Comparison of ENCODE assay signal across 15 cellular contexts in the genomic region with DNA sequence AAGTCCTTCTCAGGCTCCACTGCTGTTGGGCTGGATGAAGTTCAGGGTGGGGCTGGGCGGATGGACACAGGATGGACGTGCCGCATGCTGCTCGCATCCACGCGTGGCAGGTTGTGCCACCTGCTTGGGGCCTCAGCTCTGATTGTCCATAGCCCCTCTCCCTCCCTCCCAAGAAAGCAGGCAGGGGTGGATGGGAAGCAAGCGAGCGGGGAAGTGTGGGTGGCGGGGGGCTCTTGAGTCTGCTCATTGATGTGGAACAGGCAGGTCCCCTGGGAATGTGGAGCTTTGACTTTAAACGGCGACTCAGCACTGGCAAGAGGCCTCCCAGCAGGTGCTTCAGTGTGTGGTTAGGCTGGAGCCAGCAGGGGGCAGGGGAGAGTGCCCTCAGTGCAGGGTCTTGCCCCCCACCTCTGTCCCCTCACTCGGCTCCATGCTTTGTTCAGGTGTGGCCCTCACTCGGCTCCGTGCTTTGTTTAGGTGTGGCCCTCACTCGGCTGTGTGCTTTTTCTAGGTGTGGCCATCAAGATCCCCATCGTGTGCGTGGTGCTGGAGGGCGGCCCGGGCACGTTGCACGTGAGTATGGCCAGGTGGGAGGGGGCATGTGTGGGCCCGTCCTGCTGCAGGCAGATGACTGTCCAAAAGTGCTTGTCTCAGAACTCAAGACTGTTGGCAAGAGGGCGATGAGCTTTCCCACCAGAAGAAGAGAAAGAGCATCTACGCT. TPM values are rescaled to one million over a fixed set of nuclear protein-coding genes. Genes with fewer than 3 reads are reported as not detected.
DNase-seq lines count a peak whose midpoint lies in the region; ATAC-seq and TF ChIP-seq lines count a peak whose summit lies in the region.
"Had no signal": no experiment of that assay in that cellular context is flagged by ENCODE, and none has a peak within 500 bp of the region (broad histone marks: within the 10 kb centered on the region; RNA-seq: fewer than 3 reads in every experiment).

No MANE protein-coding gene starts in this region.

- H2BK15ac ChIP-seq in IMR-90 (ENCODE audit: low read depth, low read length): no peak overlapping the region

- POLR2A ChIA-PET in IMR-90 (lab: Charles Lee; ENCODE audit: unreplicated experiment): no interaction called here

- no peaks in the 10 kb centered on the region for H3K36me3 ChIP-seq in IMR-90 (ENCODE audit: control insufficient read depth, insufficient read depth, low read length)

- H3K4ac ChIP-seq in IMR-90 (ENCODE audit: low read depth, low read length): no peak overlapping the region

- no peaks in the 10 kb centered on the region for H4K20me1 ChIP-seq in IMR-90 (ENCODE audit: insufficient read depth, low read length)

- H2AK9ac ChIP-seq in IMR-90 (replicated peaks; ENCODE audit: low read depth, low read length, poor library complexity): peak overlapping the region; percentile 37

- peaks cover 2% of the 10 kb centered on the region for H3K27me3 ChIP-seq in IMR-90 (ENCODE audit: control insufficient read depth, insufficient read depth, low read length)

- no peak overlapping the region for H4K5ac ChIP-seq in IMR-90 (ENCODE audit: low read depth, low read length)

- no peak overlapping the region for H2BK20ac ChIP-seq in IMR-90 (ENCODE audit: low read depth, low read length)

- no peak overlapping the region for H3K14ac ChIP-seq in IMR-90 (replicated peaks; ENCODE audit: low read depth, low read length)

- no peak overlapping the region for H3K4me2 ChIP-seq in IMR-90 (ENCODE audit: low read depth, low read length)

- H3K36me3 Mint-ChIP-seq in activated T-helper 2 cell treated with anti-CD3 and anti-CD28 coated beads, Interferon-gamma antibody, Interleukin-2, Interleukin-4, amounts not matched to agents 10 μg/mL and 5 μg/mL and 100 μg/mL, durations not matched to agents 14 hours and 24 hours and 36 hours (ENCODE audit: low read depth): peaks cover 39% of the 10 kb centered on the region

- H3K9ac ChIP-seq in IMR-90 (ENCODE audit: low read depth, low read length): no peak overlapping the region

- no peak overlapping the region for H4K8ac ChIP-seq in IMR-90 (ENCODE audit: low read depth in 2 of 2, low read length in 2 of 2)

- TF ChIP-seq CTCF in IMR-90 (conservative IDR thresholded peaks at IDR 0.05; ENCODE audit: low read depth, low read length): no peak
- TF ChIP-seq CTCF in VCaP (conservative IDR thresholded peaks at IDR 0.05): peak; percentile 26; the same call in 1 of the 2 replicates

- H3K79me1 ChIP-seq in IMR-90 (ENCODE audit: low read depth in 1 of 2, low read length in 2 of 2): no peaks in the 10 kb centered on the region

- CTCF ChIA-PET in IMR-90 (lab: Yijun Ruan, JAX): no interaction called here

- no peak overlapping the region for H2BK5ac ChIP-seq in IMR-90 (ENCODE audit: low read depth, low read length, poor library complexity, severe bottlenecking)

- no peak overlapping the region for H2BK120ac ChIP-seq in IMR-90 (ENCODE audit: low read depth, low read length)

- H3K23ac ChIP-seq in IMR-90 (ENCODE audit: low read depth, low read length): no peak overlapping the region

- dilution Hi-C loops in IMR-90 (cut with HindIII; ENCODE audit: low sequenced_read_pairs, unreplicated experiment): no loop called here

- BruUV-seq in IMR-90 (replicated peaks; lab: Mats Ljungman, UMichigan): no TSS peak

- H2AK5ac ChIP-seq in IMR-90 (ENCODE audit: low read depth, low read length): no peak overlapping the region

- H4K91ac ChIP-seq in IMR-90 (ENCODE audit: insufficient read depth, low read depth, low read length): no peak overlapping the region

- H3K4me3 ChIP-seq in IMR-90 (ENCODE audit: insufficient read depth, low read depth, low read length): no peak overlapping the region
- H3K4me3 ChIP-seq: heart left ventricle had no signal

- no peaks in the 10 kb centered on the region for H3K9me1 ChIP-seq in IMR-90 (ENCODE audit: insufficient read depth, low read length)

- H3K27me3 Mint-ChIP-seq in activated T-helper 2 cell treated with anti-CD3 and anti-CD28 coated beads, Interferon-gamma antibody, Interleukin-2, Interleukin-4, amounts not matched to agents 10 μg/mL and 5 μg/mL and 100 μg/mL, durations not matched to agents 14 hours and 24 hours and 36 hours (ENCODE audit: low read depth): no peaks in the 10 kb centered on the region

- no peak for TF ChIP-seq POLR2A in IMR-90 (IDR thresholded peaks at IDR 0.05; ENCODE audit: low read depth, low read length)

- in situ Hi-C loops in IMR-90 (cut with MboI; ENCODE audit: low sequenced_read_pairs): no loop called here

- ATAC-seq in IMR-90 (ENCODE audit: low read depth) (no peak), HG02870 (IDR thresholded peaks at IDR 0.05; ENCODE audit: unreplicated experiment) (no peak)
- ATAC-seq: activated T-cell treated with anti-CD3 and anti-CD28 coated beads, Interleukin-2, amount 50 U/mL, for 72 hours; heart left ventricle; right cardiac atrium had no signal

- H3K27ac Mint-ChIP-seq in activated T-helper 2 cell treated with anti-CD3 and anti-CD28 coated beads, Interferon-gamma antibody, Interleukin-2, Interleukin-4, amounts not matched to agents 10 μg/mL and 5 μg/mL and 100 μg/mL, durations not matched to agents 14 hours and 24 hours and 36 hours: no peak overlapping the region
- H3K27ac Mint-ChIP-seq: activated T-cell treated with anti-CD3 and anti-CD28 coated beads, Interleukin-2, amount 50 U/mL, for 72 hours had no signal

- H3K27ac ChIP-seq in IMR-90 (ENCODE audit: insufficient read depth, low read length) (no peak overlapping the region), VCaP (no peak overlapping the region)
- H3K27ac ChIP-seq: heart left ventricle had no signal

- WGBS in IMR-90 (ENCODE audit: extremely low coverage in 2 of 2, insufficient read length in 1 of 2), 2 experiments: 39% methylated on average over 2 of the region's 24 CpGs; no CpG with 5 or more reads in 1 of the 2 experiments

- TF ChIP-seq RAD21 in IMR-90 (IDR thresholded peaks at IDR 0.05; ENCODE audit: low read length): no peak

- peaks cover 14% of the 10 kb centered on the region for H3K9me3 ChIP-seq in IMR-90 (ENCODE audit: control insufficient read depth, insufficient read depth, low read length)
- H3K9me3 ChIP-seq: heart left ventricle had no signal

- H3K56ac ChIP-seq in IMR-90 (ENCODE audit: extremely low read depth, insufficient read depth, low read length): no peak overlapping the region

- H3K9me3 Mint-ChIP-seq in activated T-helper 2 cell treated with anti-CD3 and anti-CD28 coated beads, Interferon-gamma antibody, Interleukin-2, Interleukin-4, amounts not matched to agents 10 μg/mL and 5 μg/mL and 100 μg/mL, durations not matched to agents 14 hours and 24 hours and 36 hours: peaks cover 10% of the 10 kb centered on the region

- H3K4me1 Mint-ChIP-seq in activated T-helper 2 cell treated with anti-CD3 and anti-CD28 coated beads, Interferon-gamma antibody, Interleukin-2, Interleukin-4, amounts not matched to agents 10 μg/mL and 5 μg/mL and 100 μg/mL, durations not matched to agents 14 hours and 24 hours and 36 hours (ENCODE audit: low read depth): peaks cover 19% of the 10 kb centered on the region

- intact Hi-C loops in IMR-90 (cut with micrococcal nuclease): no loop called here
- intact Hi-C loops in activated T-helper 2 cell treated with anti-CD3 and anti-CD28 coated beads, Interferon-gamma antibody, Interleukin-2, Interleukin-4, amounts not matched to agents 10 μg/mL and 5 μg/mL and 100 μg/mL, durations not matched to agents 14 hours and 24 hours and 36 hours (cut with micrococcal nuclease): no loop called here

- no peaks in the 10 kb centered on the region for H3K4me1 ChIP-seq in IMR-90 (ENCODE audit: control insufficient read depth, insufficient read depth, low read length)

- no peak overlapping the region for H3K18ac ChIP-seq in IMR-90 (ENCODE audit: low read depth, low read length)

- H3K4me3 Mint-ChIP-seq in activated T-helper 2 cell treated with anti-CD3 and anti-CD28 coated beads, Interferon-gamma antibody, Interleukin-2, Interleukin-4, amounts not matched to agents 10 μg/mL and 5 μg/mL and 100 μg/mL, durations not matched to agents 14 hours and 24 hours and 36 hours (ENCODE audit: low read depth): no peak overlapping the region
- H3K4me3 Mint-ChIP-seq: activated T-cell treated with anti-CD3 and anti-CD28 coated beads, Interleukin-2, amount 50 U/mL, for 72 hours had no signal

- DNase-seq in Daoy (ENCODE audit: low read depth) (peak; percentile 5), IMR-90 (no peak), mesenteric fat pad (ENCODE audit: low spot score) (peak; percentile 78), T-helper 9 cell (no peak), anterior cingulate cortex (lab: John Stamatoyannopoulos, UW) (no peak)
- no peak for DNase-seq in activated T-helper 2 cell treated with anti-CD3 and anti-CD28 coated beads, Interferon-gamma antibody, Interleukin-2, Interleukin-4, amounts not matched to agents 10 μg/mL and 5 μg/mL and 100 μg/mL, durations not matched to agents 14 hours and 24 hours and 36 hours (ENCODE audit: low spot score)
- DNase-seq: activated CD4-positive, CD25-positive, alpha-beta regulatory T cell; activated T-cell treated with anti-CD3 and anti-CD28 coated beads, Interleukin-2, amount 50 U/mL, for 72 hours; NCI-H2029; right cardiac atrium; SHP77 had no signal

- no peak overlapping the region for H2AFZ ChIP-seq in IMR-90 (replicated peaks; ENCODE audit: low read length, poor library complexity)

TF ChIP-seq in IMR-90, 13 proteins besides CTCF, POLR2A, EP300 and RAD21 (continues in another document):
- TF ChIP-seq CEBPB (IDR thresholded peaks at IDR 0.05; ENCODE audit: low read depth, low read length) (no peak), SMC3 (IDR thresholded peaks at IDR 0.05; ENCODE audit: low read depth, low read length) (no peak), CHD1 (IDR thresholded peaks at IDR 0.05; ENCODE audit: low read depth, low read length) (no peak)

RNA-seq across cellular contexts. Expression of a gene that starts 23.9 kb away (rescaled TPM):
- 4.4 and 9.1 TPM in 2 replicates for total RNA-seq in Daoy (2014; rRNA removed; shearing (Covaris generic))
- total RNA-seq in IMR-90 (2012; rRNA removed): not detected in 2 replicates
- not detected in 2 replicates for polyA plus RNA-seq in IMR-90 (2012; rRNA removed)
- polyA plus RNA-seq in IMR-90 (2012; cell fraction: cytosol; rRNA removed): not detected in 2 replicates
- polyA plus RNA-seq in IMR-90 (2012; cell fraction: nucleus; rRNA removed; ENCODE audit: low replicate concordance): 0.05 TPM in 1 of 2 replicates, not detected in the other
- total RNA-seq in mesenteric fat pad: 12.0 TPM
- total RNA-seq in activated T-helper 2 cell treated with anti-CD3 and anti-CD28 coated beads, Interferon-gamma antibody, Interleukin-2, Interleukin-4, amounts not matched to agents 10 μg/mL and 5 μg/mL and 100 μg/mL, durations not matched to agents 14 hours and 24 hours and 36 hours: 6.7 and 7.3 TPM in 2 replicates
- total RNA-seq: HT-29 had no signal

RNA-seq across cellular contexts. Expression of a gene that starts 38.2 kb away (rescaled TPM):
- total RNA-seq in Daoy (2014; rRNA removed; shearing (Covaris generic)): 23.5 and 60.9 TPM in 2 replicates
- total RNA-seq in IMR-90 (2012; rRNA removed): 3.3 and 3.8 TPM in 2 replicates
- 10.3 and 12.4 TPM in 2 replicates for polyA plus RNA-seq in IMR-90 (2012; rRNA removed)
- polyA plus RNA-seq in IMR-90 (2012; cell fraction: cytosol; rRNA removed): 18.3 and 20.2 TPM in 2 replicates
- 43.6 and 107 TPM in 2 replicates for polyA plus RNA-seq in IMR-90 (2012; cell fraction: nucleus; rRNA removed; ENCODE audit: low replicate concordance)
- 17.4 TPM for total RNA-seq in mesenteric fat pad
- total RNA-seq in activated T-helper 2 cell treated with anti-CD3 and anti-CD28 coated beads, Interferon-gamma antibody, Interleukin-2, Interleukin-4, amounts not matched to agents 10 μg/mL and 5 μg/mL and 100 μg/mL, durations not matched to agents 14 hours and 24 hours and 36 hours: 13.8 and 15.2 TPM in 2 replicates

Comparison
In these comparisons a context has a peak if more than half of its experiments do, and no peak if none do; other contexts are left out.
1. DNase-seq: peak in Daoy (single experiment) and mesenteric fat pad (single experiment); none in IMR-90 (single experiment), T-helper 9 cell (single experiment), anterior cingulate cortex (0 of 58) and activated T-helper 2 cell treated with anti-CD3 and anti-CD28 coated beads, Interferon-gamma antibody, Interleukin-2, Interleukin-4, amounts not matched to agents 10 μg/mL and 5 μg/mL and 100 μg/mL, durations not matched to agents 14 hours and 24 hours and 36 hours (single experiment).